ENCODE assay signal across 12 cellular contexts in genomic region chr19:46494115-46494935, GRCh38. TPM values are rescaled to one million over a fixed set of nuclear protein-coding genes. Genes with fewer than 3 reads are reported as not detected.
DNase-seq lines count a peak whose midpoint lies in the region; ATAC-seq and TF ChIP-seq lines count a peak whose summit lies in the region.
"Had no signal": no experiment of that assay in that cellular context is flagged by ENCODE, and none has a peak within 500 bp of the region (broad histone marks: within the 10 kb centered on the region; RNA-seq: fewer than 3 reads in every experiment).

No MANE protein-coding gene starts in this region.

- H3K36me3 ChIP-seq in left ventricle myocardium inferior: no peaks in the 10 kb centered on the region
- no peaks in the 10 kb centered on the region for H3K36me3 ChIP-seq in naive thymus-derived CD4-positive, alpha-beta T cell (ENCODE audit: control insufficient read depth in 2 of 3, insufficient read depth in 3 of 3, low read length in 3 of 3)
- no peaks in the 10 kb centered on the region for H3K36me3 ChIP-seq in vagina

- peaks cover 8% of the 10 kb centered on the region for H3K36me3 Mint-ChIP-seq in brain
- H3K36me3 Mint-ChIP-seq in naive thymus-derived CD4-positive, alpha-beta T cell: no peaks in the 10 kb centered on the region
- H3K36me3 Mint-ChIP-seq: immature natural killer cell had no signal

- intact Hi-C loops in left ventricle myocardium inferior (cut with micrococcal nuclease): no loop called here
- intact Hi-C loops in Right ventricle myocardium inferior (cut with DNase I): no loop called here
- intact Hi-C loops in naive thymus-derived CD4-positive, alpha-beta T cell (cut with micrococcal nuclease): no loop called here
- intact Hi-C loops in vagina (cut with DNase I): no loop called here

- peak overlapping the region in 4 of 5 experiments; percentile 30 to 59 (median 30) for H3K4me3 Mint-ChIP-seq in brain
- H3K4me3 Mint-ChIP-seq in naive thymus-derived CD4-positive, alpha-beta T cell: peak overlapping the region; percentile 69 to 96 (median 84)

- no peak for ATAC-seq in Right ventricle myocardium inferior
- ATAC-seq in naive thymus-derived CD4-positive, alpha-beta T cell: no peak
- ATAC-seq in HG02610 (IDR thresholded peaks at IDR 0.05; ENCODE audit: unreplicated experiment): no peak

- DNase-seq in left ventricle myocardium inferior (no peak), Right ventricle myocardium inferior (ENCODE audit: missing footprints) (no peak), vagina (ENCODE audit: extremely low spot score in 2 of 2) (no peak), DMS114 treated with DMSO at 0.1 percent for 48 hours (lab: John Stamatoyannopoulos, UW; ENCODE audit: unreplicated experiment) (no peak)
- DNase-seq in naive thymus-derived CD4-positive, alpha-beta T cell: no peak
- no peak for DNase-seq in stimulated activated CD4-positive, alpha-beta T cell treated with anti-CD3 and anti-CD28 coated beads, Interleukin-15, amount 100 ng/mL, for 24 hours
- DNase-seq: immature natural killer cell; NCI-H1417; NK-92 treated with Interleukin-12 subunit alpha and Interleukin-12 subunit beta, amount 100 ng/mL, for 24 hours had no signal

- peaks cover 11% of the 10 kb centered on the region for H3K27me3 Mint-ChIP-seq in brain
- peaks cover 37 to 80% (median 46%) of the 10 kb centered on the region in 5 donors for H3K27me3 Mint-ChIP-seq in naive thymus-derived CD4-positive, alpha-beta T cell

- peaks cover 64% of the 10 kb centered on the region for H3K27me3 ChIP-seq in left ventricle myocardium inferior (ENCODE audit: low read depth)
- peaks cover 0 to 22% of the 10 kb centered on the region in 2 donors for H3K27me3 ChIP-seq in naive thymus-derived CD4-positive, alpha-beta T cell (ENCODE audit: control insufficient read depth in 2 of 2, insufficient read depth in 2 of 2, low read length in 2 of 2)
- no peaks in the 10 kb centered on the region for H3K27me3 ChIP-seq in vagina

- TF ChIP-seq POLR2A in vagina (IDR thresholded peaks at IDR 0.05): no peak

- H3K4me1 ChIP-seq in left ventricle myocardium inferior (peaks cover 35% of the 10 kb centered on the region), vagina (peaks cover 46% of the 10 kb centered on the region)
- peaks cover 0 to 18% of the 10 kb centered on the region in 2 donors for H3K4me1 ChIP-seq in naive thymus-derived CD4-positive, alpha-beta T cell (ENCODE audit: control insufficient read depth in 2 of 2, insufficient read depth in 2 of 2, low read length in 2 of 2)
- H3K4me1 ChIP-seq: parathyroid adenoma had no signal

- H3K27ac Mint-ChIP-seq in brain: peak overlapping the region in 2 of 5 experiments; percentile 45 to 66
- peak overlapping the region; percentile 25 to 80 (median 76) for H3K27ac Mint-ChIP-seq in naive thymus-derived CD4-positive, alpha-beta T cell
- H3K27ac Mint-ChIP-seq: immature natural killer cell had no signal

- CTCF ChIA-PET in naive thymus-derived CD4-positive, alpha-beta T cell (lab: Charles Lee): no interaction called here

- H3K4me1 Mint-ChIP-seq in brain: peaks cover 84% of the 10 kb centered on the region
- H3K4me1 Mint-ChIP-seq in naive thymus-derived CD4-positive, alpha-beta T cell: peaks cover 10 to 44% (median 31%) of the 10 kb centered on the region in 7 donors
- H3K4me1 Mint-ChIP-seq: immature natural killer cell had no signal

- TF ChIP-seq CTCF in left ventricle myocardium inferior (IDR thresholded peaks at IDR 0.05; ENCODE audit: borderline replicate concordance) (no peak), brain (conservative IDR thresholded peaks at IDR 0.05) (no peak), vagina (IDR thresholded peaks at IDR 0.05) (no peak)

- H3K27ac ChIP-seq in left ventricle myocardium inferior (replicated peaks) (no peak overlapping the region), vagina (peak overlapping the region; percentile 50)
- peak overlapping the region; percentile 51 for H3K27ac ChIP-seq in naive thymus-derived CD4-positive, alpha-beta T cell (ENCODE audit: low read depth, low read length)
- H3K27ac ChIP-seq: parathyroid adenoma had no signal

- H3K9me3 Mint-ChIP-seq in brain: peaks cover 0 to 12% (median 11%) of the 10 kb centered on the region in 5 experiments
- H3K9me3 Mint-ChIP-seq in naive thymus-derived CD4-positive, alpha-beta T cell: peaks cover 0 to 3% (median 0%) of the 10 kb centered on the region in 11 donors
- H3K9me3 Mint-ChIP-seq: immature natural killer cell had no signal

- no peaks in the 10 kb centered on the region for H3K9me3 ChIP-seq in left ventricle myocardium inferior (replicated peaks)
- no peaks in the 10 kb centered on the region for H3K9me3 ChIP-seq in naive thymus-derived CD4-positive, alpha-beta T cell (ENCODE audit: control insufficient read depth in 2 of 3, low read length in 3 of 3)
- H3K9me3 ChIP-seq in vagina: no peaks in the 10 kb centered on the region

- peak overlapping the region; percentile 69 for H3K4me3 ChIP-seq in left ventricle myocardium inferior
- peak overlapping the region; percentile 54 for H3K4me3 ChIP-seq in naive thymus-derived CD4-positive, alpha-beta T cell (ENCODE audit: low read length)
- H3K4me3 ChIP-seq in vagina: peak overlapping the region; percentile 46 to 53

- POLR2A ChIA-PET in naive thymus-derived CD4-positive, alpha-beta T cell (lab: Charles Lee): no interaction called here

RNA-seq across cellular contexts. Expression of gene PNMA8B, which starts 1.3 kb away (rescaled TPM):
- total RNA-seq in left ventricle myocardium inferior (0.55 TPM), Right ventricle myocardium inferior (0.68 TPM), vagina (2.7 TPM)
- polyA plus RNA-seq in brain (ENCODE audit: insufficient read depth, low read depth, low replicate concordance): 21.3 TPM
- total RNA-seq in naive thymus-derived CD4-positive, alpha-beta T cell: 1 to 10 TPM in 2 of 5 experiments, under 1 TPM in 2, not detected in 1; 0.24 to 2.3 (median 1.5) TPM
- 1 to 10 TPM; 1.0 to 1.8 TPM for polyA plus RNA-seq in naive thymus-derived CD4-positive, alpha-beta T cell
- polyA plus RNA-seq: immature natural killer cell had no signal

RNA-seq across cellular contexts. Expression of gene PNMA8A, which starts 23.0 kb away (rescaled TPM):
- total RNA-seq in left ventricle myocardium inferior (8.4 TPM), Right ventricle myocardium inferior (7.6 TPM), vagina (1.5 TPM)
- polyA plus RNA-seq in brain (ENCODE audit: insufficient read depth, low read depth, low replicate concordance): 59.3 TPM
- total RNA-seq in naive thymus-derived CD4-positive, alpha-beta T cell: under 1 TPM in 2 of 5 experiments, not detected in 3; 0.62 to 0.86 TPM
- not detected for polyA plus RNA-seq in naive thymus-derived CD4-positive, alpha-beta T cell
- polyA plus RNA-seq: immature natural killer cell had no signal
